Comparison of ENCODE assay signal across 14 cellular contexts in genomic region chr6:128492386-128492785, GRCh38. TPM values are rescaled to one million over a fixed set of nuclear protein-coding genes. Genes with fewer than 3 reads are reported as not detected.
A peak's percentile ranks its signal among the peaks of the same experiment; 100 is the strongest.
DNase-seq lines count a peak whose midpoint lies in the region; ATAC-seq and TF ChIP-seq lines count a peak whose summit lies in the region.
"Had no signal": no experiment of that assay in that cellular context is flagged by ENCODE, and none has a peak within 500 bp of the region (broad histone marks: within the 10 kb centered on the region; RNA-seq: fewer than 3 reads in every experiment).

No MANE protein-coding gene starts in this region.

- no peaks in the 10 kb centered on the region for H3K36me3 Mint-ChIP-seq in activated T-helper 17 cell treated with anti-CD3 and anti-CD28 coated beads, Interleukin-2, amount 50 U/mL, for 72 hours (ENCODE audit: low read depth)
- no peaks in the 10 kb centered on the region for H3K36me3 Mint-ChIP-seq in effector memory CD8-positive, alpha-beta T cell (ENCODE audit: insufficient read depth)

- DNase-seq in right atrium auricular region (ENCODE audit: low spot score) (no peak), Right ventricle myocardium inferior (ENCODE audit: missing footprints) (no peak), colonic mucosa (no peak), cerebellum (ENCODE audit: low spot score) (no peak)
- DNase-seq in central memory CD4-positive, alpha-beta T cell, result no peak
- DNase-seq in effector memory CD8-positive, alpha-beta T cell, result no peak
- DNase-seq: cortex of kidney, kidney, NCI-H526 treated with DMSO at 0.1 percent for 48 hours, retina had no signal

- H3K4me1 Mint-ChIP-seq in activated T-helper 17 cell treated with anti-CD3 and anti-CD28 coated beads, Interleukin-2, amount 50 U/mL, for 72 hours, result no peaks in the 10 kb centered on the region
- H3K4me1 Mint-ChIP-seq in effector memory CD8-positive, alpha-beta T cell (ENCODE audit: low read depth in 2 of 2), result no peaks in the 10 kb centered on the region
- H3K4me1 Mint-ChIP-seq: B cell had no signal

- H3K9me3 Mint-ChIP-seq in activated T-helper 17 cell treated with anti-CD3 and anti-CD28 coated beads, Interleukin-2, amount 50 U/mL, for 72 hours, result no peaks in the 10 kb centered on the region
- H3K9me3 Mint-ChIP-seq in effector memory CD8-positive, alpha-beta T cell, result no peaks in the 10 kb centered on the region
- H3K9me3 Mint-ChIP-seq: T-helper 2 cell treated with Interferon-gamma antibody and Interleukin-4, amounts not matched to agents 5 μg/mL and 100 μg/mL, for 36 hours had no signal

- H3K27ac ChIP-seq in right atrium auricular region (peak overlapping the region; percentile 68 to 75), colonic mucosa (peak overlapping the region; percentile 73), muscle layer of duodenum (ENCODE audit: low read length) (peak overlapping the region; percentile 92)

- H3K4me1 ChIP-seq in right atrium auricular region, result peaks cover 0 to 30% of the 10 kb centered on the region in 2 donors
- H3K4me1 ChIP-seq in colonic mucosa, result peaks cover 13% of the 10 kb centered on the region
- peaks cover 18 to 24% of the 10 kb centered on the region in 2 donors for H3K4me1 ChIP-seq in muscle layer of duodenum (ENCODE audit: control insufficient read depth in 1 of 2, insufficient read depth in 2 of 2, low read length in 2 of 2)

- peak overlapping the region in 1 of 2 donors; percentile 24 for H3K9ac ChIP-seq in colonic mucosa (ENCODE audit: low read depth in 2 of 2, low read length in 2 of 2)

- H3K9me3 ChIP-seq in right atrium auricular region, result no peaks in the 10 kb centered on the region
- H3K9me3 ChIP-seq in colonic mucosa, result no peaks in the 10 kb centered on the region
- no peaks in the 10 kb centered on the region for H3K9me3 ChIP-seq in muscle layer of duodenum (ENCODE audit: control insufficient read depth in 1 of 2, low read length in 2 of 2)

- H3K4me3 Mint-ChIP-seq in activated T-helper 17 cell treated with anti-CD3 and anti-CD28 coated beads, Interleukin-2, amount 50 U/mL, for 72 hours, result no peak overlapping the region
- H3K4me3 Mint-ChIP-seq in effector memory CD8-positive, alpha-beta T cell, result no peak overlapping the region
- H3K4me3 Mint-ChIP-seq: B cell had no signal

- peaks cover 28% of the 10 kb centered on the region for H3K27me3 Mint-ChIP-seq in activated T-helper 17 cell treated with anti-CD3 and anti-CD28 coated beads, Interleukin-2, amount 50 U/mL, for 72 hours
- peaks cover 35 to 39% of the 10 kb centered on the region in 2 donors for H3K27me3 Mint-ChIP-seq in effector memory CD8-positive, alpha-beta T cell
- H3K27me3 Mint-ChIP-seq: B cell had no signal

- no peak for ATAC-seq in Right ventricle myocardium inferior
- ATAC-seq in activated T-helper 17 cell treated with anti-CD3 and anti-CD28 coated beads, Interleukin-2, amount 50 U/mL, for 72 hours (replicated peaks), result no peak
- no peak for ATAC-seq in effector memory CD8-positive, alpha-beta T cell (replicated peaks)

- H3K27ac Mint-ChIP-seq in activated T-helper 17 cell treated with anti-CD3 and anti-CD28 coated beads, Interleukin-2, amount 50 U/mL, for 72 hours, result no peak overlapping the region
- H3K27ac Mint-ChIP-seq in effector memory CD8-positive, alpha-beta T cell, result no peak overlapping the region
- H3K27ac Mint-ChIP-seq: B cell; T-helper 2 cell treated with Interferon-gamma antibody and Interleukin-4, amounts not matched to agents 5 μg/mL and 100 μg/mL, for 36 hours had no signal

- TF ChIP-seq CTCF in right atrium auricular region (IDR thresholded peaks at IDR 0.05) (no peak), colonic mucosa (IDR thresholded peaks at IDR 0.05) (no peak)

- intact Hi-C loops in Right ventricle myocardium inferior (cut with DNase I), result no loop called here
- intact Hi-C loops in colonic mucosa (cut with DNase I), result no loop called here

- H3K27me3 ChIP-seq in right atrium auricular region (no peaks in the 10 kb centered on the region), colonic mucosa (no peaks in the 10 kb centered on the region), muscle layer of duodenum (ENCODE audit: low read depth, low read length) (no peaks in the 10 kb centered on the region)

- H3K4me3 ChIP-seq in right atrium auricular region (no peak overlapping the region), colonic mucosa (no peak overlapping the region), muscle layer of duodenum (ENCODE audit: low read depth in 1 of 2, low read length in 2 of 2) (peak overlapping the region; percentile 58 to 66)

- H3K36me3 ChIP-seq in right atrium auricular region, result no peaks in the 10 kb centered on the region
- no peaks in the 10 kb centered on the region for H3K36me3 ChIP-seq in colonic mucosa
- H3K36me3 ChIP-seq in muscle layer of duodenum (ENCODE audit: control insufficient read depth in 1 of 2, insufficient read depth in 2 of 2, low read length in 2 of 2), result peaks cover 0 to 5% of the 10 kb centered on the region in 2 donors

RNA-seq across cellular contexts. Expression of gene PTPRK, which starts 28.0 kb away (rescaled TPM):
- 10 to 100 TPM; 24.5 to 36.4 TPM for total RNA-seq in right atrium auricular region
- 30.1 TPM for total RNA-seq in Right ventricle myocardium inferior
- total RNA-seq in colonic mucosa, result 100 to 1,000 TPM in 1 of 2 donors, 10 to 100 TPM in 1; 94.1 to 117 TPM
- total RNA-seq in cerebellum, result 86.3 TPM
- total RNA-seq in activated T-helper 17 cell treated with anti-CD3 and anti-CD28 coated beads, Interleukin-2, amount 50 U/mL, for 72 hours, result 10 to 100 TPM in 1 of 2 donors, 1 to 10 TPM in 1; 7.6 to 12.3 TPM

Comparison
In these comparisons a context has a peak if more than half of its experiments do, and no peak if none do; other contexts are left out.
1. H3K4me3 ChIP-seq: peak in muscle layer of duodenum (2 of 2); none in right atrium auricular region (0 of 2) and colonic mucosa (single experiment).
2. Peak in every context shown above with its lines, with median percentiles within 50 percentile points of each other: H3K27ac ChIP-seq.